In the genomic region with DNA sequence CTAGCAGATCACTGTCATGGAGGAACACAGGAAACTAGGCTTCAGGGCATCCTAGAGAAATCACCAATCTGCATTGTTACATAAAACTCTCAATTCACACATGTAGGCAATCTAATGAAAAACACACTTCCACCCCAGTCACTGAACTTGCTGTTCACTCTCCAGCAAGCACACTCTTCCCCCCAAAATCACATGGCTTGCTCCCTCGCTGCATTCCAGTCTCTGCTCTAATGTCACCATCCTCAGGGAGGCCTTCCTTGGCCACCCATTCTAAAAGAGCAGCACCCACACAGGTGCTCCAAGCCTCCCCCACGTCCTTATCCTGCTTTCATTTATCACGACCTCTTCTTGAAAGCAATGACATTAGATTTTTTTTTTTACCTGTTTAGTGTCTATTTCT, we compare ENCODE assay signal across 18 cellular contexts.
"Had no signal": no experiment of that assay in that cellular context is flagged by ENCODE, and none has a peak within 500 bp of the region (broad histone marks: within the 10 kb centered on the region; RNA-seq: fewer than 3 reads in every experiment).

No MANE protein-coding gene starts in this region.

- H3K36me3 ChIP-seq: neural progenitor cell, ovary had no signal

- H3K27me3 ChIP-seq: esophagus squamous epithelium, gastroesophageal sphincter, neural progenitor cell, ovary had no signal

- H3K9ac ChIP-seq: neural progenitor cell had no signal

- H3K9me3 Mint-ChIP-seq: effector memory CD8-positive, alpha-beta T cell; naive B cell; neural progenitor cell had no signal

- H3K4me2 ChIP-seq: neural progenitor cell had no signal

- H3K4me3 ChIP-seq: esophagus squamous epithelium, gastroesophageal sphincter, lung, neural progenitor cell, ovary had no signal

- ATAC-seq: effector memory CD8-positive, alpha-beta T cell; gastroesophageal sphincter; left colon; left ventricle myocardium superior; right cardiac atrium had no signal

- H3K4me1 ChIP-seq: esophagus squamous epithelium, gastroesophageal sphincter had no signal

- H3K9me3 ChIP-seq: esophagus squamous epithelium, gastroesophageal sphincter, ovary had no signal

- H3K4me3 Mint-ChIP-seq: effector memory CD8-positive, alpha-beta T cell; naive B cell; neural progenitor cell had no signal

- DNase-seq: effector memory CD8-positive, alpha-beta T cell; esophagus squamous epithelium; foreskin fibroblast; glutamatergic neuron; kidney; left colon; left ventricle myocardium superior; mesenchymal stem cell; naive B cell; ovary; right cardiac atrium; small intestine; stimulated activated CD4-positive, alpha-beta T cell treated with anti-CD3 and anti-CD28 coated beads, Interleukin-12 subunit alpha, Interleukin-12 subunit beta, amount 100 ng/mL, for 4 hours; stimulated activated naive CD4-positive, alpha-beta T cell treated with Interleukin-2 at 50 U/mL for 16 hours; trophoblast cell had no signal

- H3K27me3 Mint-ChIP-seq: effector memory CD8-positive, alpha-beta T cell; naive B cell had no signal

- H3K4me1 Mint-ChIP-seq: neural progenitor cell had no signal

- H3K27ac ChIP-seq: esophagus squamous epithelium, gastroesophageal sphincter, neural progenitor cell, ovary had no signal

- H3K27ac Mint-ChIP-seq: neural progenitor cell had no signal

- H2AFZ ChIP-seq: neural progenitor cell had no signal
